ENCODE assay signal across 15 cellular contexts in genomic region chr1:234170067-234170466, GRCh38.
"Had no signal": no experiment of that assay in that cellular context is flagged by ENCODE, and none has a peak within 500 bp of the region (broad histone marks: within the 10 kb centered on the region; RNA-seq: fewer than 3 reads in every experiment).

No MANE protein-coding gene starts in this region.

- H3K9me3 Mint-ChIP-seq: activated B cell treated with CpG ODN at 0.5 μM for 24 hours; activated T-cell treated with anti-CD3 and anti-CD28 coated beads, Interleukin-2, amount 50 U/mL, for 4 hours; effector memory CD8-positive, alpha-beta T cell; naive thymus-derived CD4-positive, alpha-beta T cell; neural progenitor cell had no signal

- H3K4me3 ChIP-seq: body of pancreas, mucosa of descending colon, neural progenitor cell, testis, upper lobe of right lung had no signal

- H3K9me3 ChIP-seq: body of pancreas, mucosa of descending colon, testis, upper lobe of right lung had no signal

- H3K4me1 Mint-ChIP-seq: activated B cell treated with CpG ODN at 0.5 μM for 24 hours had no signal

- H3K27ac Mint-ChIP-seq: activated B cell treated with CpG ODN at 0.5 μM for 24 hours; activated naive CD8-positive, alpha-beta T cell; effector memory CD8-positive, alpha-beta T cell; neural progenitor cell; progenitor cell of endocrine pancreas had no signal

- H3K27me3 ChIP-seq: body of pancreas, neural progenitor cell, testis, upper lobe of right lung had no signal

- DNase-seq: activated B cell treated with CpG ODN at 0.5 μM for 24 hours; activated CD4-positive, alpha-beta T cell treated with anti-CD3 and anti-CD28 coated beads, Interleukin-2, amount 50 U/mL, for 4 hours; activated gamma-delta T cell; activated T-cell treated with anti-CD3 and anti-CD28 coated beads, Interleukin-2, amount 50 U/mL, for 4 hours; body of pancreas; effector memory CD8-positive, alpha-beta T cell; mesenchymal stem cell; mucosa of descending colon; right cardiac atrium; testis; upper lobe of right lung had no signal

- H3K36me3 Mint-ChIP-seq: activated naive CD8-positive, alpha-beta T cell; neural progenitor cell had no signal

- H3K27ac ChIP-seq: body of pancreas, neural progenitor cell, testis, upper lobe of right lung had no signal

- ATAC-seq: activated T-cell treated with anti-CD3 and anti-CD28 coated beads, Interleukin-2, amount 50 U/mL, for 4 hours; body of pancreas; effector memory CD8-positive, alpha-beta T cell; mucosa of descending colon; naive thymus-derived CD4-positive, alpha-beta T cell; right cardiac atrium had no signal

- H3K4me1 ChIP-seq: body of pancreas, neural progenitor cell, testis, upper lobe of right lung had no signal

- H3K4me3 Mint-ChIP-seq: activated B cell treated with CpG ODN at 0.5 μM for 24 hours; activated T-cell treated with anti-CD3 and anti-CD28 coated beads, Interleukin-2, amount 50 U/mL, for 4 hours; effector memory CD8-positive, alpha-beta T cell; neural progenitor cell had no signal

- H3K36me3 ChIP-seq: neural progenitor cell, upper lobe of right lung had no signal
